In genomic region chr13:46831588-46832194, GRCh38 we compare ENCODE assay signal across 8 cellular contexts. TPM values are rescaled to one million over a fixed set of nuclear protein-coding genes. Genes with fewer than 3 reads are reported as not detected.
A peak's percentile ranks its signal among the peaks of the same experiment; 100 is the strongest.
DNase-seq lines count a peak whose midpoint lies in the region; ATAC-seq and TF ChIP-seq lines count a peak whose summit lies in the region.

No MANE protein-coding gene starts in this region.

- peaks cover 0 to 3% (median 0%) of the 10 kb centered on the region in 7 donors for H3K9me3 Mint-ChIP-seq in CD14-positive monocyte

- H3K27me3 Mint-ChIP-seq in CD14-positive monocyte (ENCODE audit: low read depth in 3 of 3), result no peaks in the 10 kb centered on the region

- H3K4me1 ChIP-seq in gastroesophageal sphincter, result no peaks in the 10 kb centered on the region

- no peak for TF ChIP-seq EP300 in gastroesophageal sphincter (IDR thresholded peaks at IDR 0.05)

- H3K4me3 Mint-ChIP-seq in CD14-positive monocyte, result no peak overlapping the region

- H3K27me3 ChIP-seq in gastroesophageal sphincter, result no peaks in the 10 kb centered on the region

- no peaks in the 10 kb centered on the region for H3K4me1 Mint-ChIP-seq in CD14-positive monocyte

- no peak overlapping the region for H3K27ac Mint-ChIP-seq in CD14-positive monocyte

- H3K36me3 Mint-ChIP-seq in CD14-positive monocyte, result no peaks in the 10 kb centered on the region

- no peak overlapping the region for H3K27ac ChIP-seq in gastroesophageal sphincter

- TF ChIP-seq POLR2A in gastroesophageal sphincter (IDR thresholded peaks at IDR 0.05), result no peak

- ATAC-seq in gastroesophageal sphincter (peak; percentile 41), HG02884 (IDR thresholded peaks at IDR 0.05; ENCODE audit: unreplicated experiment) (no peak)

- intact Hi-C loops in CD14-positive monocyte (cut with micrococcal nuclease), result loop anchor here (5.0 kb wide), 1 partner anchor 946 kb away; no protein-coding TSS in a partner anchor

- no peaks in the 10 kb centered on the region for H3K36me3 ChIP-seq in gastroesophageal sphincter

- TF ChIP-seq CTCF in CD14-positive monocyte (IDR thresholded peaks at IDR 0.05) (peak; percentile 92), GM13976 (IDR thresholded peaks at IDR 0.05; ENCODE audit: borderline replicate concordance, control extremely low read depth, extremely low read depth, insufficient read depth, missing control alignments) (peak; percentile 72), gastroesophageal sphincter (IDR thresholded peaks at IDR 0.05) (peak; percentile 65 to 73 (median 69))

- in situ Hi-C loops in GM13976 (cut with MboI; ENCODE audit: low sequenced_read_pairs, unreplicated experiment), result loop anchor here (10.0 kb wide), 1 partner anchor 943 kb away; no protein-coding TSS in a partner anchor

- H3K9me3 ChIP-seq in gastroesophageal sphincter, result no peaks in the 10 kb centered on the region

- DNase-seq in CD14-positive monocyte (ENCODE audit: low spot score) (no peak), GM13976 (ENCODE audit: low spot score) (peak; percentile 28), NCI-H2107 (lab: John Stamatoyannopoulos, UW) (peak; percentile 3), renal cortical epithelial cell (ENCODE audit: low read depth) (peak; percentile 55)
- DNase-seq in activated CD4-positive, alpha-beta T cell treated with anti-CD3 and anti-CD28 coated beads, Interleukin-2, amount 50 U/mL, for 1 hour, result peak; percentile 4
- DNase-seq in effector CD8-positive, alpha-beta T cell (lab: John Stamatoyannopoulos, UW), result no peak

- whole genome bisulfite sequencing in gastroesophageal sphincter (ENCODE audit: low coverage in 1 of 2), 2 donors, result 6 to 13% methylated on average over 5 of the region's 5 CpGs

- no peak overlapping the region for H3K4me3 ChIP-seq in gastroesophageal sphincter

RNA-seq across cellular contexts. Expression of gene ESD, which starts 34.7 kb away (rescaled TPM):
- polyA plus RNA-seq in CD14-positive monocyte, result 100 to 1,000 TPM; 139 to 147 TPM
- total RNA-seq in gastroesophageal sphincter (100 to 1,000 TPM; 136 to 186 (median 166) TPM), renal cortical epithelial cell (132 and 150 TPM in 2 replicates)

Comparison
In these comparisons a context has a peak if more than half of its experiments do, and no peak if none do; other contexts are left out.
1. DNase-seq: peak in GM13976 (single experiment), NCI-H2107 (single experiment), activated CD4-positive, alpha-beta T cell treated with anti-CD3 and anti-CD28 coated beads, Interleukin-2, amount 50 U/mL, for 1 hour (single experiment) and renal cortical epithelial cell (single experiment); none in CD14-positive monocyte (single experiment) and effector CD8-positive, alpha-beta T cell (single experiment).
2. Peak in every context shown above with its lines, with median percentiles within 50 percentile points of each other: CTCF ChIP-seq.